ENCODE assay signal across 1 cellular context in the genomic region with DNA sequence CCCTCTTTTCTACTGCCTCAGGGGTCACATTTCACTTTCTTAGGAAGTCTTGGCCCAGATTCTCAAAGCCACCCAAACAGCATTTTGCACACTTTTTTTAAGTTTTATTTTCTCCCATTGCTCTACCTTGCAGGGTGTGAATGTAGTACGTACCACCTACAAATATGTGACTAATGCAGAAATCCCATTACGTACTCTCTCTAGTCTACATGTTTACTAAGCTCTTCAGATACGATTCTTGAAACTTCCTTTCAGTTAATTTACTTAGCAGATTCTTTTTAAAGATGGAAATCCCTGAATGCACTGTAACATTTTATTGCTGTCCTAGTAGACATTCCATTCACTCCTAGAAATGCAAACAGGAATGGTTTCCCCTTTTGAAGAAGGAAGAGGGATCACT.
TF ChIP-seq lines count a peak whose summit lies in the region.

No MANE protein-coding gene starts in this region.

TF ChIP-seq in WTC11, 78 proteins besides CTCF, POLR2A, EP300 and RAD21:
- TF ChIP-seq ARID4B (CRISPR knock-in tag; IDR thresholded peaks at IDR 0.05; ENCODE audit: borderline replicate concordance) (no peak), GTF2I (CRISPR knock-in tag; conservative IDR thresholded peaks at IDR 0.05) (no peak), USF2 (CRISPR knock-in tag; IDR thresholded peaks at IDR 0.05) (no peak), FOXP1 (CRISPR knock-in tag; IDR thresholded peaks at IDR 0.05; ENCODE audit: borderline replicate concordance) (no peak), IRF1 (CRISPR knock-in tag; IDR thresholded peaks at IDR 0.05) (no peak), HMGXB4 (CRISPR knock-in tag; IDR thresholded peaks at IDR 0.05) (no peak), CBFB (CRISPR knock-in tag; IDR thresholded peaks at IDR 0.05; ENCODE audit: low read depth) (no peak), E2F1 (CRISPR knock-in tag; IDR thresholded peaks at IDR 0.05) (no peak)
- TF ChIP-seq, protein P1, sequence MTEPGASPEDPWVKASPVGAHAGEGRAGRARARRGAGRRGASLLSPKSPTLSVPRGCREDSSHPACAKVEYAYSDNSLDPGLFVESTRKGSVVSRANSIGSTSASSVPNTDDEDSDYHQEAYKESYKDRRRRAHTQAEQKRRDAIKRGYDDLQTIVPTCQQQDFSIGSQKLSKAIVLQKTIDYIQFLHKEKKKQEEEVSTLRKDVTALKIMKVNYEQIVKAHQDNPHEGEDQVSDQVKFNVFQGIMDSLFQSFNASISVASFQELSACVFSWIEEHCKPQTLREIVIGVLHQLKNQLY (CRISPR knock-in tag; IDR thresholded peaks at IDR 0.05), result no peak
- TF ChIP-seq, protein P2, sequence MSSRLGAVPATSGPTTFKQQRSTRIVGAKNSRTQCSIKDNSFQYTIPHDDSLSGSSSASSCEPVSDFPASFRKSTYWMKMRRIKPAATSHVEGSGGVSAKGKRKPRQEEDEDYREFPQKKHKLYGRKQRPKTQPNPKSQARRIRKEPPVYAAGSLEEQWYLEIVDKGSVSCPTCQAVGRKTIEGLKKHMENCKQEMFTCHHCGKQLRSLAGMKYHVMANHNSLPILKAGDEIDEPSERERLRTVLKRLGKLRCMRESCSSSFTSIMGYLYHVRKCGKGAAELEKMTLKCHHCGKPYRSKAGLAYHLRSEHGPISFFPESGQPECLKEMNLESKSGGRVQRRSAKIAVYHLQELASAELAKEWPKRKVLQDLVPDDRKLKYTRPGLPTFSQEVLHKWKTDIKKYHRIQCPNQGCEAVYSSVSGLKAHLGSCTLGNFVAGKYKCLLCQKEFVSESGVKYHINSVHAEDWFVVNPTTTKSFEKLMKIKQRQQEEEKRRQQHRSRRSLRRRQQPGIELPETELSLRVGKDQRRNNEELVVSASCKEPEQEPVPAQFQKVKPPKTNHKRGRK (CRISPR knock-in tag; IDR thresholded peaks at IDR 0.05; ENCODE audit: borderline replicate concordance), result no peak
